Comparison of ENCODE assay signal across 16 cellular contexts in the genomic region with DNA sequence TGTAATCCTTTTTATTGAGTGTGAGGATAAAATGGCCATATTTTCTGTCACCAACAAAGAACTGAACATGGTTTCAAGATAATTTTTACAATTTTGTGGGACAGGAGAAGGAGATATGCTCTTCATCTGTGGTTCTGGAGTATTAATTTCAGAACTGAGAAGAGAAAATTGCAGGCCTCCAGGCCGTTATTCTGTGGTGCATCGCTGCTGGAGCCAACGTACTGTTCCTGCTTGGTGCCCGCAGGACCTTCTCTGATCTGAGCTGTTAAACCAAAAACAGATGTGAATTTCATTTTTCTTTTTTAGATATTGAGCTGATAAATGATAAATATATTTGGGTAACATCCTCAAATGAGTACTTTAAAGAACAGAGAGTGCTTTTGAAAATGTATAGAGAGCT.
DNase-seq lines count a peak whose midpoint lies in the region; ATAC-seq lines count a peak whose summit lies in the region.
"Had no signal": no experiment of that assay in that cellular context is flagged by ENCODE, and none has a peak within 500 bp of the region (broad histone marks: within the 10 kb centered on the region; RNA-seq: fewer than 3 reads in every experiment).

No MANE protein-coding gene starts in this region.

- no peaks in the 10 kb centered on the region for H3K27me3 Mint-ChIP-seq in activated naive CD4-positive, alpha-beta T cell treated with anti-CD3 and anti-CD28 coated beads, Interleukin-2, amount 50 U/mL, for 24 hours
- no peaks in the 10 kb centered on the region for H3K27me3 Mint-ChIP-seq in activated T-helper 17 cell treated with anti-CD3 and anti-CD28 coated beads, Interleukin-2, amount 50 U/mL, for 72 hours

- peaks cover 99% of the 10 kb centered on the region for H3K4me1 Mint-ChIP-seq in activated naive CD4-positive, alpha-beta T cell treated with anti-CD3 and anti-CD28 coated beads, Interleukin-2, amount 50 U/mL, for 24 hours
- H3K4me1 Mint-ChIP-seq in activated T-helper 17 cell treated with anti-CD3 and anti-CD28 coated beads, Interleukin-2, amount 50 U/mL, for 72 hours: peaks cover 64% of the 10 kb centered on the region

- WGBS in thymus: 51% methylated on average over 4 of the region's 4 CpGs

- no peak for DNase-seq in activated naive CD4-positive, alpha-beta T cell treated with anti-CD3 and anti-CD28 coated beads, Interleukin-2, amount 50 U/mL, for 16 hours
- DNase-seq in SHP77 treated with DMSO at 0.1 percent for 48 hours (lab: John Stamatoyannopoulos, UW) (no peak), NCI-H446 (lab: John Stamatoyannopoulos, UW) (no peak), NCI-H510A (lab: John Stamatoyannopoulos, UW) (no peak)
- DNase-seq: cerebellar nuclear complex, KG1, midbrain, NCI-H1436, NCI-H510A treated with DMSO at 0.1 percent for 48 hours, pancreas had no signal

- H3K27ac Mint-ChIP-seq in activated naive CD4-positive, alpha-beta T cell treated with anti-CD3 and anti-CD28 coated beads, Interleukin-2, amount 50 U/mL, for 24 hours: peak overlapping the region; percentile 96
- peak overlapping the region; percentile 87 for H3K27ac Mint-ChIP-seq in activated T-helper 17 cell treated with anti-CD3 and anti-CD28 coated beads, Interleukin-2, amount 50 U/mL, for 72 hours

- peaks cover 35% of the 10 kb centered on the region for H3K36me3 Mint-ChIP-seq in activated naive CD4-positive, alpha-beta T cell treated with anti-CD3 and anti-CD28 coated beads, Interleukin-2, amount 50 U/mL, for 24 hours
- H3K36me3 Mint-ChIP-seq in activated T-helper 17 cell treated with anti-CD3 and anti-CD28 coated beads, Interleukin-2, amount 50 U/mL, for 72 hours (ENCODE audit: low read depth): peaks cover 100% of the 10 kb centered on the region

- no peaks in the 10 kb centered on the region for H3K9me3 ChIP-seq in thymus (ENCODE audit: control insufficient read depth)
- H3K9me3 ChIP-seq: pancreas, suprapubic skin had no signal

- H3K36me3 ChIP-seq in thymus (ENCODE audit: control insufficient read depth, insufficient read depth): peaks cover 45% of the 10 kb centered on the region
- H3K36me3 ChIP-seq: pancreas, suprapubic skin had no signal

- ATAC-seq in HG03039 (IDR thresholded peaks at IDR 0.05; ENCODE audit: unreplicated experiment): peak; percentile 51
- peak; percentile 33 for ATAC-seq in activated T-helper 17 cell treated with anti-CD3 and anti-CD28 coated beads, Interleukin-2, amount 50 U/mL, for 72 hours (replicated peaks)
- ATAC-seq: pancreas had no signal

- no peaks in the 10 kb centered on the region for H3K27me3 ChIP-seq in thymus (ENCODE audit: control insufficient read depth, insufficient read depth)
- H3K27me3 ChIP-seq: pancreas, suprapubic skin had no signal

- H3K4me3 Mint-ChIP-seq in activated naive CD4-positive, alpha-beta T cell treated with anti-CD3 and anti-CD28 coated beads, Interleukin-2, amount 50 U/mL, for 24 hours: peak overlapping the region; percentile 63
- no peak overlapping the region for H3K4me3 Mint-ChIP-seq in activated T-helper 17 cell treated with anti-CD3 and anti-CD28 coated beads, Interleukin-2, amount 50 U/mL, for 72 hours

- H3K4me3 ChIP-seq in thymus (ENCODE audit: low read length): no peak overlapping the region
- H3K4me3 ChIP-seq: pancreas, smooth muscle cell, suprapubic skin had no signal

- peak overlapping the region; percentile 66 for H3K27ac ChIP-seq in thymus (ENCODE audit: low read depth)
- H3K27ac ChIP-seq: pancreas, suprapubic skin had no signal

- H3K9me3 Mint-ChIP-seq in activated naive CD4-positive, alpha-beta T cell treated with anti-CD3 and anti-CD28 coated beads, Interleukin-2, amount 50 U/mL, for 24 hours: no peaks in the 10 kb centered on the region
- H3K9me3 Mint-ChIP-seq in activated T-helper 17 cell treated with anti-CD3 and anti-CD28 coated beads, Interleukin-2, amount 50 U/mL, for 72 hours: no peaks in the 10 kb centered on the region

- H3K4me1 ChIP-seq in thymus (ENCODE audit: control insufficient read depth, insufficient read depth, low read length): peaks cover 40% of the 10 kb centered on the region
- H3K4me1 ChIP-seq: pancreas, suprapubic skin had no signal
